1 cellular context compared by ENCODE assay signal in the genomic region with DNA sequence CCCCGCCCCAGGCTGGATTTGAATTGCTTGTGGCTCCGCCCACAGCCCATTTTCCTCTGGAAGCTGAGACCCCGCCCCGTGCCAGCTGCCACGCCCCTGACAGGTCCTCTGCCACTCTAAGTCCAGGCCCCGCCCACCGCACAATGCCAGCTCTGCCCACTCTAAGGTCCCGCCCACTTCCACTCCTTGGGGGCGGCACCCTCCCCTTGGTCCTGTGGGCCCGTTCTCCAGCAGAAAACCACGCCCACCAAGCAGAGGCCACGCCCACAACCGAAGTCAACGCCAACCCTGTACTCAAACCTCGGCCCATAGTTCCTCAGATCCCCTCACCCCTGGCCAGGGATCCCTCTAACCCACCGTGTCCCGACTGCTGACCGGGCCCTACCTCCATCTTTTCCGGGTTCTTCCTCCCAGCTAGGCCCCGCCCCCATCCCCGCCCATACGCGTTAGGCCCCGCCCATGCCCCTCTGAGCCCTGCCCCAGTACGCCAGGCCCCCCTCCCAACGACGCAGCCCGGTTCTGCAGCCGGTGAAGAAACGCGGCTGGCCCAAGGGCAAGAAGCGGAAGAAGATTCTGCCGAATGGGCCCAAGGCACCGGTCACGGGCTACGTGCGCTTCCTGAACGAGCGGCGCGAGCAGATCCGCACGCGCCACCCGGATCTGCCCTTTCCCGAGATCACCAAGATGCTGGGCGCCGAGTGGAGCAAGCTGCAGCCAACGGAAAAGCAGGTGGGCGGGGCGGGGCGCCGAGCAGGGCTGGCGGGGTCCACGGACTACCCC.
TF ChIP-seq lines count a peak whose summit lies in the region.

No MANE protein-coding gene starts in this region.

TF ChIP-seq in HEK293, 187 proteins besides CTCF, POLR2A, EP300 and RAD21 (continued from another document):
- peak; percentile 96 for TF ChIP-seq SP2 (tag by site-specific recombination; IDR thresholded peaks at IDR 0.05)
- TF ChIP-seq KLF10 (tag by site-specific recombination; IDR thresholded peaks at IDR 0.05) = 0 out of 2 replicates have a peak, but pooled peaks have one; percentile 17
- peak; percentile 81 for TF ChIP-seq KLF1 (tag by site-specific recombination; IDR thresholded peaks at IDR 0.05)
- peak; percentile 86 for TF ChIP-seq EGR2 (tag by site-specific recombination; IDR thresholded peaks at IDR 0.05; ENCODE audit: low read depth)
- no peak for TF ChIP-seq KLF17 (tag by site-specific recombination; IDR thresholded peaks at IDR 0.05)
- peak; percentile 87 for TF ChIP-seq ZFHX2 (tag by site-specific recombination; conservative IDR thresholded peaks at IDR 0.05)
TF ChIP-seq in HEK293: peak in this region for 15.
